In genomic region chr6:89079611-89080213, GRCh38 we compare ENCODE assay signal across 8 cellular contexts. TPM values are rescaled to one million over a fixed set of nuclear protein-coding genes. Genes with fewer than 3 reads are reported as not detected.
A peak's percentile ranks its signal among the peaks of the same experiment; 100 is the strongest.
DNase-seq lines count a peak whose midpoint lies in the region; ATAC-seq and TF ChIP-seq lines count a peak whose summit lies in the region.

No MANE protein-coding gene starts in this region.

- DNase-seq in NCI-H510A treated with DMSO at 0.1 percent for 48 hours (lab: John Stamatoyannopoulos, UW) (peak; percentile 13), NCI-H510A (lab: John Stamatoyannopoulos, UW) (no peak), NCI-H2196 (lab: John Stamatoyannopoulos, UW; ENCODE audit: unreplicated experiment) (peak; percentile 44), dorsolateral prefrontal cortex (peak in 8 of 10 donors; percentile 36 to 59 (median 54)), lower lobe of right lung (peak; percentile 65), NCI-H1930 (lab: John Stamatoyannopoulos, UW) (no peak)
- peak; percentile 42 to 52 for DNase-seq in activated CD4-positive, alpha-beta T cell treated with anti-CD3 and anti-CD28 coated beads, Interleukin-2, amount 50 U/mL, for 48 hours
- peak; percentile 28 for DNase-seq in stimulated activated CD8-positive, alpha-beta memory T cell treated with anti-CD3 and anti-CD28 coated beads, Interleukin-15, amount 100 ng/mL, for 1 hour (ENCODE audit: low read depth)

- peak; percentile 11 to 31 for ATAC-seq in lower lobe of right lung

- H3K27me3 ChIP-seq in dorsolateral prefrontal cortex (no peaks in the 10 kb centered on the region), lower lobe of right lung (ENCODE audit: low read depth) (no peaks in the 10 kb centered on the region)

- H3K36me3 ChIP-seq in lower lobe of right lung = peaks cover 14% of the 10 kb centered on the region

- H3K4me3 ChIP-seq in dorsolateral prefrontal cortex (peak overlapping the region; percentile 47 to 100 (median 96)), lower lobe of right lung (peak overlapping the region; percentile 96)

- H3K27ac ChIP-seq in dorsolateral prefrontal cortex (peak overlapping the region; percentile 90 to 100 (median 100)), lower lobe of right lung (peak overlapping the region; percentile 100)

- H3K4me1 ChIP-seq in lower lobe of right lung = peaks cover 27% of the 10 kb centered on the region

- no peak for TF ChIP-seq CTCF in dorsolateral prefrontal cortex (IDR thresholded peaks at IDR 0.05 in 54 of 56, conservative IDR thresholded peaks at IDR 0.05 in 2 of 56; ENCODE audit: low read depth in 1 of 56, partially characterized antibody in 56 of 56)
- TF ChIP-seq CTCF in lower lobe of right lung (IDR thresholded peaks at IDR 0.05) = no peak

- intact Hi-C loops in dorsolateral prefrontal cortex (cut with DNase I) (loop anchor here (1.0 to 5.0 kb wide), 9 partner anchors 38 to 1377 kb away; partner anchors contain the start of genes SRSF12 (in 2 of the 2), UBE2J1 (in 2 of the 2), AKIRIN2 (in 1 of the 2) and PM20D2 (in 1 of the 2)), lower lobe of right lung (cut with DNase I) (no loop called here)

- H3K9me3 ChIP-seq in lower lobe of right lung = no peaks in the 10 kb centered on the region

RNA-seq across cellular contexts. Expression of gene PNRC1, which starts 0.8 kb away (rescaled TPM):
- 100 to 1,000 TPM; 135 to 273 (median 176) TPM for total RNA-seq in dorsolateral prefrontal cortex
- 198 TPM for total RNA-seq in lower lobe of right lung

RNA-seq across cellular contexts. Expression of gene SRSF12, which starts 38.2 kb away (rescaled TPM):
- 10 to 100 TPM in 100 of 120 experiments, 1 to 10 TPM in 20; 5.9 to 23.4 (median 13.3) TPM for total RNA-seq in dorsolateral prefrontal cortex
- not detected for total RNA-seq in lower lobe of right lung

Comparison
In these comparisons a context has a peak if more than half of its experiments do, and no peak if none do; other contexts are left out.
1. DNase-seq: peak in NCI-H510A treated with DMSO at 0.1 percent for 48 hours (single experiment), NCI-H2196 (single experiment), activated CD4-positive, alpha-beta T cell treated with anti-CD3 and anti-CD28 coated beads, Interleukin-2, amount 50 U/mL, for 48 hours (2 of 2), dorsolateral prefrontal cortex (8 of 10), lower lobe of right lung (single experiment) and stimulated activated CD8-positive, alpha-beta memory T cell treated with anti-CD3 and anti-CD28 coated beads, Interleukin-15, amount 100 ng/mL, for 1 hour (single experiment); none in NCI-H510A (single experiment) and NCI-H1930 (0 of 2).